ENCODE assay signal across 14 cellular contexts in the genomic region with DNA sequence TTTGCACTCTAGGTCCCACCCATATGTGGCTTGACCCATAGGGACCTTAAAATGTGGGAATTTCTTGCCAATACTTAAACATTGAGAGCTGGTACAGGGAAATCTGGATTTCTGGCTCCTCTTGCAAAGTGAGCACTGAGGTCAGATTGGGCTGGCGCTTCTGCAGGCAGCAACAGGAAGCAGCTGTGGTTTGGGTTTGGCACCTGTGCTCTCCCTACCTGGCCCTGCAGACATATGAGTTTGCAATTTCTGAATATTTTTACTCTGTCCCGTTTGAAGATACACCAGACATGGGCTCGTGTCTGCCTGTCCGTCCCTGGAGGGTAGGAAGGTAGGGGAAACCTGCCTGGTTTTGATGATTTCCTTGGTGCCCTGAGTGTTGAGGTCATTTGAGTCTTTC.
DNase-seq lines count a peak whose midpoint lies in the region; ATAC-seq and TF ChIP-seq lines count a peak whose summit lies in the region.
"Had no signal": no experiment of that assay in that cellular context is flagged by ENCODE, and none has a peak within 500 bp of the region (broad histone marks: within the 10 kb centered on the region; RNA-seq: fewer than 3 reads in every experiment).

No MANE protein-coding gene starts in this region.

- H3K79me2 ChIP-seq in GM23338 (replicated peaks; ENCODE audit: insufficient read depth) = no peaks in the 10 kb centered on the region

- ATAC-seq in activated CD8-positive, alpha-beta memory T cell treated with anti-CD3 and anti-CD28 coated beads, Interleukin-2, amount 10 ng/mL, durations not matched to agents 7 days and 5 days = peak; percentile 47
- ATAC-seq in GM23338 (no peak), mucosa of descending colon (peak; percentile 62), HG02642 (IDR thresholded peaks at IDR 0.05; ENCODE audit: poor library complexity, unreplicated experiment) (no peak), HG03280 (IDR thresholded peaks at IDR 0.05; ENCODE audit: unreplicated experiment) (no peak)

- no peaks in the 10 kb centered on the region for H3K9me3 Mint-ChIP-seq in activated CD8-positive, alpha-beta memory T cell treated with anti-CD3 and anti-CD28 coated beads, Interleukin-2, amount 10 ng/mL, durations not matched to agents 7 days and 5 days (ENCODE audit: low read depth)
- H3K9me3 Mint-ChIP-seq in GM23338 = no peaks in the 10 kb centered on the region

- CTCF ChIA-PET in activated CD8-positive, alpha-beta memory T cell treated with anti-CD3 and anti-CD28 coated beads, Interleukin-2, amount 10 ng/mL, durations not matched to agents 7 days and 5 days (lab: Charles Lee) = interaction anchor here (0.6 kb wide), 1 partner anchor 104 kb away, joined by 3 read pairs; no protein-coding TSS in a partner anchor

- TF ChIP-seq CTCF in GM23338 (conservative IDR thresholded peaks at IDR 0.05; ENCODE audit: low read depth in 2 of 2) (no peak), mucosa of descending colon (IDR thresholded peaks at IDR 0.05) (no peak), sigmoid colon (IDR thresholded peaks at IDR 0.05) (no peak)

- peaks cover 20% of the 10 kb centered on the region; the same call in 1 of the 2 replicates for H3K4me1 ChIP-seq in GM23338 (ENCODE audit: insufficient read depth)
- no peaks in the 10 kb centered on the region for H3K4me1 ChIP-seq in mucosa of descending colon (ENCODE audit: low read depth)
- no peaks in the 10 kb centered on the region for H3K4me1 ChIP-seq in sigmoid colon

- H3K9me3 ChIP-seq in mucosa of descending colon = no peaks in the 10 kb centered on the region
- no peaks in the 10 kb centered on the region for H3K9me3 ChIP-seq in sigmoid colon

- TF ChIP-seq POLR2A in sigmoid colon (IDR thresholded peaks at IDR 0.05) = no peak

- no peak overlapping the region for H3K27ac ChIP-seq in GM23338 (ENCODE audit: low read depth)
- H3K27ac ChIP-seq in sigmoid colon = no peak overlapping the region

- no peak for TF ChIP-seq EP300 in sigmoid colon (IDR thresholded peaks at IDR 0.05)

- 45 to 72% methylated on average over 4 of the region's 4 CpGs for WGBS in sigmoid colon, 2 donors

- no peaks in the 10 kb centered on the region for H3K27me3 Mint-ChIP-seq in activated CD8-positive, alpha-beta memory T cell treated with anti-CD3 and anti-CD28 coated beads, Interleukin-2, amount 10 ng/mL, durations not matched to agents 7 days and 5 days
- peaks cover 13% of the 10 kb centered on the region for H3K27me3 Mint-ChIP-seq in GM23338 (ENCODE audit: insufficient read depth, low read depth, poor library complexity)

- intact Hi-C loops in mucosa of descending colon (cut with DNase I, micrococcal nuclease) = no loop called here
- intact Hi-C loops in sigmoid colon (cut with DNase I) = no loop called here

- H4K20me1 ChIP-seq in GM23338 (replicated peaks; ENCODE audit: insufficient read depth) = no peaks in the 10 kb centered on the region

- peak overlapping the region; percentile 11 for H3K4me2 ChIP-seq in GM23338

- H3K4me3 ChIP-seq in GM23338 (no peak overlapping the region), mucosa of descending colon (no peak overlapping the region), sigmoid colon (no peak overlapping the region)

- H3K27ac Mint-ChIP-seq in activated CD8-positive, alpha-beta memory T cell treated with anti-CD3 and anti-CD28 coated beads, Interleukin-2, amount 10 ng/mL, durations not matched to agents 7 days and 5 days = peak overlapping the region; percentile 8
- peak overlapping the region; percentile 50; the same call in 1 of the 2 replicates for H3K27ac Mint-ChIP-seq in GM23338

- no peak overlapping the region for H3K4me3 Mint-ChIP-seq in activated CD8-positive, alpha-beta memory T cell treated with anti-CD3 and anti-CD28 coated beads, Interleukin-2, amount 10 ng/mL, durations not matched to agents 7 days and 5 days
- H3K4me3 Mint-ChIP-seq in GM23338 = no peak overlapping the region; the same call in 2 of the 3 replicates

- no peaks in the 10 kb centered on the region for H3F3A ChIP-seq in GM23338 (replicated peaks; ENCODE audit: low read depth)

- no peak overlapping the region for H2AFZ ChIP-seq in GM23338

- H3K27me3 ChIP-seq in GM23338 (ENCODE audit: insufficient read depth) (no peaks in the 10 kb centered on the region), sigmoid colon (no peaks in the 10 kb centered on the region)

- H3K9me2 ChIP-seq in GM23338 (ENCODE audit: insufficient read depth) = no peaks in the 10 kb centered on the region

- no peaks in the 10 kb centered on the region for H3K36me3 Mint-ChIP-seq in activated CD8-positive, alpha-beta memory T cell treated with anti-CD3 and anti-CD28 coated beads, Interleukin-2, amount 10 ng/mL, durations not matched to agents 7 days and 5 days
- no peaks in the 10 kb centered on the region; the same call in 2 of the 3 replicates for H3K36me3 Mint-ChIP-seq in GM23338 (ENCODE audit: low read depth)

- H3K4me1 Mint-ChIP-seq in activated CD8-positive, alpha-beta memory T cell treated with anti-CD3 and anti-CD28 coated beads, Interleukin-2, amount 10 ng/mL, durations not matched to agents 7 days and 5 days = peaks cover 16% of the 10 kb centered on the region
- peaks cover 42% of the 10 kb centered on the region for H3K4me1 Mint-ChIP-seq in GM23338

- H3K36me3 ChIP-seq in GM23338 (ENCODE audit: insufficient read depth) (no peaks in the 10 kb centered on the region), mucosa of descending colon (ENCODE audit: low read depth) (no peaks in the 10 kb centered on the region), sigmoid colon (no peaks in the 10 kb centered on the region)

- peak; percentile 52 for DNase-seq in activated CD8-positive, alpha-beta memory T cell treated with anti-CD3 and anti-CD28 coated beads, Interleukin-2, amount 10 ng/mL, durations not matched to agents 7 days and 5 days
- DNase-seq in activated CD8-positive, alpha-beta memory T cell treated with anti-CD3 and anti-CD28 coated beads, Interleukin-2, amount 50 U/mL, for 48 hours = no peak
- DNase-seq in GM23338 (ENCODE audit: low spot score) = no peak
- DNase-seq in activated CD4-positive, alpha-beta T cell treated with anti-CD3 and anti-CD28 coated beads, Interleukin-2, amount 50 U/mL, for 1 hour = peak; percentile 18
- peak in 2 of 3 donors; percentile 17 to 41 for DNase-seq in mucosa of descending colon
- no peak for DNase-seq in sigmoid colon
- DNase-seq: amygdala, dermis blood vessel endothelial cell, DMS 273 treated with DMSO at 0.1 percent for 48 hours, IMR-90, NCI-H1694 treated with DMSO at 0.1 percent for 48 hours, trophoblast cell had no signal

TF ChIP-seq in GM23338, 12 proteins besides CTCF, POLR2A, EP300 and RAD21 (continues in another document):
- TF ChIP-seq POLR2AphosphoS5 (IDR thresholded peaks at IDR 0.05; ENCODE audit: low read depth) (no peak), NANOG (IDR thresholded peaks at IDR 0.05; ENCODE audit: borderline replicate concordance) (no peak), EZH2phosphoT487 (IDR thresholded peaks at IDR 0.05; ENCODE audit: unreplicated experiment) (no peak), STAT1 (IDR thresholded peaks at IDR 0.05; ENCODE audit: unreplicated experiment) (no peak)

Comparison
In these comparisons a context has a peak if more than half of its experiments do, and no peak if none do; other contexts are left out.
1. DNase-seq: peak in activated CD8-positive, alpha-beta memory T cell treated with anti-CD3 and anti-CD28 coated beads, Interleukin-2, amount 10 ng/mL, durations not matched to agents 7 days and 5 days (single experiment), activated CD4-positive, alpha-beta T cell treated with anti-CD3 and anti-CD28 coated beads, Interleukin-2, amount 50 U/mL, for 1 hour (single experiment) and mucosa of descending colon (2 of 3); none in activated CD8-positive, alpha-beta memory T cell treated with anti-CD3 and anti-CD28 coated beads, Interleukin-2, amount 50 U/mL, for 48 hours (single experiment), GM23338 (single experiment) and sigmoid colon (single experiment).
2. ATAC-seq: peak in activated CD8-positive, alpha-beta memory T cell treated with anti-CD3 and anti-CD28 coated beads, Interleukin-2, amount 10 ng/mL, durations not matched to agents 7 days and 5 days (single experiment) and mucosa of descending colon (single experiment); none in GM23338 (single experiment), HG02642 (single experiment) and HG03280 (single experiment).